Comparison of ENCODE assay signal across 1 cellular context in the genomic region with DNA sequence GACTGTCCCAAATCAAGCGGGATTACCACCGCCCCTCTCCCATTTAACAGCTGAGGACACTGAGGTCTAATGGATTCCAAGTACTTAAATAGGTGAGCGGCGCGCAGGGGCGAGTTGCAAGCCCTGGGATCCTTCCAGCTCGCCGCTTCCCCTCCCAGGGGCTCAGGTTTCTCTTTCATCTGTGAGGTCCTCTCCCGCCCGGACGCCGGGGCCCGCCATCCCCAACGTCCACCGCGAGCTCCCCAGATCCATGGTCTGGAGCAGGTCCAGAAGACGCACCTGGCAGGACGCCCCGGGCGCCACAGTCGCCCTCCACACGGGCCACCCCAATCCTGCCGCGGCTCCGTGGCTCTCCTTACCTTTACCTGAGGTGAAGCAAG.
A peak's percentile ranks its signal among the peaks of the same experiment; 100 is the strongest.
TF ChIP-seq lines count a peak whose summit lies in the region.

No MANE protein-coding gene starts in this region.

TF ChIP-seq in HepG2, 621 proteins besides CTCF, POLR2A, EP300 and RAD21 (continued from another document and continues in another):
- TF ChIP-seq DMTF1 (CRISPR knock-in tag; IDR thresholded peaks at IDR 0.05) (no peak), ZBTB8A (CRISPR knock-in tag; IDR thresholded peaks at IDR 0.05; ENCODE audit: borderline replicate concordance, low read depth) (no peak), ZNF34 (CRISPR knock-in tag; IDR thresholded peaks at IDR 0.05; ENCODE audit: borderline replicate concordance) (no peak), CREM (IDR thresholded peaks at IDR 0.05) (no peak), CREM (CRISPR knock-in tag; IDR thresholded peaks at IDR 0.05) (no peak), PHF20 (CRISPR knock-in tag; IDR thresholded peaks at IDR 0.05) (no peak), ZBTB37 (CRISPR knock-in tag; IDR thresholded peaks at IDR 0.05) (no peak), TFE3 (CRISPR knock-in tag; IDR thresholded peaks at IDR 0.05) (no peak), NONO (IDR thresholded peaks at IDR 0.05) (no peak), NONO (CRISPR knock-in tag; conservative IDR thresholded peaks at IDR 0.05) (peak; percentile 93; the same call in 1 of the 2 replicates), E2F2 (CRISPR knock-in tag; IDR thresholded peaks at IDR 0.05; ENCODE audit: borderline replicate concordance) (no peak), ZNF766 (CRISPR knock-in tag; IDR thresholded peaks at IDR 0.05; ENCODE audit: borderline replicate concordance) (no peak), ZNF629 (CRISPR knock-in tag; conservative IDR thresholded peaks at IDR 0.05) (peak; percentile 94), NR1H2 (CRISPR knock-in tag; IDR thresholded peaks at IDR 0.05; ENCODE audit: borderline replicate concordance, low read depth) (no peak), E2F5 (CRISPR knock-in tag; conservative IDR thresholded peaks at IDR 0.05) (no peak), ZBTB25 (CRISPR knock-in tag; IDR thresholded peaks at IDR 0.05) (0 out of 2 replicates have a peak, but pooled peaks have one; percentile 49), RARG (CRISPR knock-in tag; IDR thresholded peaks at IDR 0.05; ENCODE audit: low read depth) (no peak), ZNF205 (CRISPR knock-in tag; IDR thresholded peaks at IDR 0.05) (no peak), ZNF891 (CRISPR knock-in tag; IDR thresholded peaks at IDR 0.05) (peak; percentile 99), TAF15 (IDR thresholded peaks at IDR 0.05; ENCODE audit: low read depth, low read length, poor library complexity, severe bottlenecking) (no peak), HOXA7 (CRISPR knock-in tag; IDR thresholded peaks at IDR 0.05) (no peak), ARID5B (CRISPR knock-in tag; IDR thresholded peaks at IDR 0.05) (no peak), ZNF431 (CRISPR knock-in tag; IDR thresholded peaks at IDR 0.05; ENCODE audit: borderline replicate concordance, low read depth) (no peak), TOE1 (CRISPR knock-in tag; IDR thresholded peaks at IDR 0.05) (no peak), ZNF616 (CRISPR knock-in tag; IDR thresholded peaks at IDR 0.05; ENCODE audit: low read depth) (no peak), ZNF12 (CRISPR knock-in tag; IDR thresholded peaks at IDR 0.05) (0 out of 2 replicates have a peak, but pooled peaks have one; percentile 42), BORCS8-MEF2B (CRISPR knock-in tag; IDR thresholded peaks at IDR 0.05) (no peak; the same call in 1 of the 2 replicates), ZNF274 (CRISPR knock-in tag; IDR thresholded peaks at IDR 0.05) (peak; percentile 56; the same call in 1 of the 2 replicates), ZSCAN22 (CRISPR knock-in tag; IDR thresholded peaks at IDR 0.05) (no peak), PHF5A (CRISPR knock-in tag; IDR thresholded peaks at IDR 0.05; ENCODE audit: low read depth, unreplicated experiment) (no peak), DPF2 (CRISPR knock-in tag; IDR thresholded peaks at IDR 0.05; ENCODE audit: borderline replicate concordance, low read depth) (no peak), ZNF737 (CRISPR knock-in tag; IDR thresholded peaks at IDR 0.05; ENCODE audit: borderline replicate concordance) (no peak), MBD4 (IDR thresholded peaks at IDR 0.05; ENCODE audit: borderline replicate concordance, low read length) (no peak), ZNF792 (CRISPR knock-in tag; IDR thresholded peaks at IDR 0.05) (no peak), ZNF263 (CRISPR knock-in tag; IDR thresholded peaks at IDR 0.05) (no peak), ELF4 (CRISPR knock-in tag; IDR thresholded peaks at IDR 0.05; ENCODE audit: borderline replicate concordance) (0 out of 2 replicates have a peak, but pooled peaks have one; percentile 65), HNRNPK (IDR thresholded peaks at IDR 0.05; ENCODE audit: low read depth, low read length, poor library complexity, severe bottlenecking) (no peak), NFIC (IDR thresholded peaks at IDR 0.05; ENCODE audit: low read length) (no peak), ZNF883 (CRISPR knock-in tag; IDR thresholded peaks at IDR 0.05; ENCODE audit: not compliant biosample characterization) (peak; percentile 91), ERF (CRISPR knock-in tag; IDR thresholded peaks at IDR 0.05) (no peak), ZNF251 (CRISPR knock-in tag; IDR thresholded peaks at IDR 0.05) (no peak), ZNF550 (CRISPR knock-in tag; IDR thresholded peaks at IDR 0.05; ENCODE audit: borderline replicate concordance) (no peak), SNAPC2 (CRISPR knock-in tag; IDR thresholded peaks at IDR 0.05) (no peak), ZNF850 (CRISPR knock-in tag; conservative IDR thresholded peaks at IDR 0.05) (no peak)
- TF ChIP-seq, protein P1, sequence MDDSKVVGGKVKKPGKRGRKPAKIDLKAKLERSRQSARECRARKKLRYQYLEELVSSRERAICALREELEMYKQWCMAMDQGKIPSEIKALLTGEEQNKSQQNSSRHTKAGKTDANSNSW (CRISPR knock-in tag; IDR thresholded peaks at IDR 0.05; ENCODE audit: borderline replicate concordance): no peak
- TF ChIP-seq, protein P2, sequence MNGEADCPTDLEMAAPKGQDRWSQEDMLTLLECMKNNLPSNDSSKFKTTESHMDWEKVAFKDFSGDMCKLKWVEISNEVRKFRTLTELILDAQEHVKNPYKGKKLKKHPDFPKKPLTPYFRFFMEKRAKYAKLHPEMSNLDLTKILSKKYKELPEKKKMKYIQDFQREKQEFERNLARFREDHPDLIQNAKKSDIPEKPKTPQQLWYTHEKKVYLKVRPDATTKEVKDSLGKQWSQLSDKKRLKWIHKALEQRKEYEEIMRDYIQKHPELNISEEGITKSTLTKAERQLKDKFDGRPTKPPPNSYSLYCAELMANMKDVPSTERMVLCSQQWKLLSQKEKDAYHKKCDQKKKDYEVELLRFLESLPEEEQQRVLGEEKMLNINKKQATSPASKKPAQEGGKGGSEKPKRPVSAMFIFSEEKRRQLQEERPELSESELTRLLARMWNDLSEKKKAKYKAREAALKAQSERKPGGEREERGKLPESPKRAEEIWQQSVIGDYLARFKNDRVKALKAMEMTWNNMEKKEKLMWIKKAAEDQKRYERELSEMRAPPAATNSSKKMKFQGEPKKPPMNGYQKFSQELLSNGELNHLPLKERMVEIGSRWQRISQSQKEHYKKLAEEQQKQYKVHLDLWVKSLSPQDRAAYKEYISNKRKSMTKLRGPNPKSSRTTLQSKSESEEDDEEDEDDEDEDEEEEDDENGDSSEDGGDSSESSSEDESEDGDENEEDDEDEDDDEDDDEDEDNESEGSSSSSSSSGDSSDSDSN (CRISPR knock-in tag; IDR thresholded peaks at IDR 0.05): no peak
- TF ChIP-seq, protein P3, sequence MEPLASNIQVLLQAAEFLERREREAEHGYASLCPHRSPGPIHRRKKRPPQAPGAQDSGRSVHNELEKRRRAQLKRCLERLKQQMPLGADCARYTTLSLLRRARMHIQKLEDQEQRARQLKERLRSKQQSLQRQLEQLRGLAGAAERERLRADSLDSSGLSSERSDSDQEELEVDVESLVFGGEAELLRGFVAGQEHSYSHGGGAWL (CRISPR knock-in tag; IDR thresholded peaks at IDR 0.05): peak; percentile 75; the same call in 1 of the 2 replicates
